In the genomic region with DNA sequence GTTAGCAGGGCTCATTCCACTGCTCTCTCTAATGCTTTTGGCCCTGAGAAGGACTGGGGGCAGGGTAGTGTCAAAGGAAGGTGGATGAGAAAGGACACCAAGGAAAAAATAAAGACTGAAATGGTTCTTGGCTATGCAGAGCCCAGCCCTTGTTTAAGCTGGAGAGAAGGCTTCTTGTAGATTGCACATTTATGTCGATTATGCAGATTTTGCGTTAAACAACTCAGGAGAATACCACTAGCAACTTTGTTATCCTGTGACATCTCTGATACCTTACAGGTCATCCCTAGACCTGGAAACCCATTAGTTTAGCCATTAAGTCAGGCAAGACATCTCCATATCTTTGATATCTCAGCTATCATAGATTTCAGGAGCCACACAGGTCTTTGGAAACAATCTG, we compare ENCODE assay signal across 21 cellular contexts. TPM values are rescaled to one million over a fixed set of nuclear protein-coding genes. Genes with fewer than 3 reads are reported as not detected.
DNase-seq lines count a peak whose midpoint lies in the region; ATAC-seq and TF ChIP-seq lines count a peak whose summit lies in the region.
"Had no signal": no experiment of that assay in that cellular context is flagged by ENCODE, and none has a peak within 500 bp of the region (broad histone marks: within the 10 kb centered on the region; RNA-seq: fewer than 3 reads in every experiment).

No MANE protein-coding gene starts in this region.

- no peak overlapping the region for H3K18ac ChIP-seq in mesendoderm (ENCODE audit: low read length)

- WGBS in mesendoderm (ENCODE audit: extremely low coverage, insufficient coverage, low lambda C conversion rate), result no CpG with 5 or more reads among the region's 2 CpGs

- no peak overlapping the region for H2BK15ac ChIP-seq in mesendoderm (replicated peaks; ENCODE audit: low read depth)

- no TSS peak for BruUV-seq in Panc1 (replicated peaks; lab: Mats Ljungman, UMichigan)

- H3K4me3 ChIP-seq in Panc1 (ENCODE audit: low read depth in 2 of 2, low read length in 2 of 2) (no peak overlapping the region), mesendoderm (ENCODE audit: low read length) (no peak overlapping the region), breast epithelium (no peak overlapping the region)
- H3K4me3 ChIP-seq: PC-9 had no signal

- ATAC-seq in activated T-cell treated with anti-CD3 and anti-CD28 coated beads, Interleukin-2, amount 50 U/mL, for 72 hours (replicated peaks in 1 of 2), result no peak
- ATAC-seq in GM19452 (IDR thresholded peaks at IDR 0.05; ENCODE audit: unreplicated experiment) (peak; percentile 21), Panc1 (peak; percentile 31; the same call in 1 of the 2 replicates)

- H3K27ac ChIP-seq in Panc1 (ENCODE audit: low read length), result no peak overlapping the region
- no peak overlapping the region for H3K27ac ChIP-seq in mesendoderm (ENCODE audit: low read depth, low read length)
- H3K27ac ChIP-seq in breast epithelium, result no peak overlapping the region
- H3K27ac ChIP-seq: PC-9, RWPE1 had no signal

- no peak overlapping the region for H3K23ac ChIP-seq in mesendoderm (ENCODE audit: low read length)

- H3K27ac Mint-ChIP-seq in activated T-cell treated with anti-CD3 and anti-CD28 coated beads, Interleukin-2, amount 50 U/mL, for 72 hours, result peak overlapping the region; percentile 13

- H3K36me3 ChIP-seq in Panc1 (ENCODE audit: control insufficient read depth, insufficient read depth, low read length) (no peaks in the 10 kb centered on the region), mesendoderm (ENCODE audit: control insufficient read depth, insufficient read depth, low read length) (no peaks in the 10 kb centered on the region), breast epithelium (no peaks in the 10 kb centered on the region)

- no peak for TF ChIP-seq POLR2A in breast epithelium (IDR thresholded peaks at IDR 0.05)

- H4K5ac ChIP-seq in mesendoderm (ENCODE audit: low read length), result no peak overlapping the region

- H4K8ac ChIP-seq in mesendoderm (ENCODE audit: low read depth, low read length), result no peak overlapping the region

- H3K4ac ChIP-seq in mesendoderm (ENCODE audit: low read depth, low read length), result no peak overlapping the region

- peaks cover 49% of the 10 kb centered on the region for H3K4me1 Mint-ChIP-seq in activated T-cell treated with anti-CD3 and anti-CD28 coated beads, Interleukin-2, amount 50 U/mL, for 72 hours (ENCODE audit: low read depth)

- H3K27me3 Mint-ChIP-seq in activated T-cell treated with anti-CD3 and anti-CD28 coated beads, Interleukin-2, amount 50 U/mL, for 72 hours (ENCODE audit: low read depth), result peaks cover 45% of the 10 kb centered on the region

- H3K4me2 ChIP-seq in mesendoderm (ENCODE audit: low read length), result no peak overlapping the region
- H3K4me2 ChIP-seq: PC-9 had no signal

- H3K4me3 Mint-ChIP-seq in activated T-cell treated with anti-CD3 and anti-CD28 coated beads, Interleukin-2, amount 50 U/mL, for 72 hours, result peak overlapping the region; percentile 51 to 63
- H3K4me3 Mint-ChIP-seq: CD4-positive, CD25-positive, alpha-beta regulatory T cell had no signal

- H3K79me1 ChIP-seq in mesendoderm (ENCODE audit: low read length), result no peaks in the 10 kb centered on the region

- H3K9me3 ChIP-seq in Panc1 (ENCODE audit: control insufficient read depth, insufficient read depth, low read depth, low read length) (no peaks in the 10 kb centered on the region), breast epithelium (no peaks in the 10 kb centered on the region)

- H3K36me3 Mint-ChIP-seq in activated T-cell treated with anti-CD3 and anti-CD28 coated beads, Interleukin-2, amount 50 U/mL, for 72 hours (ENCODE audit: insufficient read depth in 2 of 2), result no peaks in the 10 kb centered on the region
- H3K36me3 Mint-ChIP-seq: CD4-positive, CD25-positive, alpha-beta regulatory T cell had no signal

- DNase-seq in activated T-cell treated with anti-CD3 and anti-CD28 coated beads, Interleukin-2, amount 50 U/mL, for 72 hours, result no peak
- DNase-seq in activated T-cell treated with anti-CD3 and anti-CD28 coated beads, Interleukin-2, amount 50 U/mL, for 1 hour, result no peak
- no peak for DNase-seq in Panc1 (ENCODE audit: low read depth, low spot score)
- DNase-seq in mesendoderm, result peak; percentile 8
- DNase-seq in stimulated activated naive CD4-positive, alpha-beta T cell treated with Interleukin-2 at 50 U/mL for 16 hours (lab: John Stamatoyannopoulos, UW), result no peak
- DNase-seq in breast epithelium (ENCODE audit: low spot score in 2 of 2), result no peak
- DNase-seq: EL, GF-D8, H7, KG1, NCI-H1092 treated with DMSO at 0.1 percent for 48 hours, NCI-H1436 treated with DMSO at 0.1 percent for 48 hours, NCI-H1930, NCI-H510A, NCI-H748 treated with DMSO at 0.1 percent for 48 hours, PC-9, SHP77 treated with DMSO at 0.1 percent for 48 hours had no signal

- intact Hi-C loops in Panc1 (cut with micrococcal nuclease; ENCODE audit: unreplicated experiment), result no loop called here
- intact Hi-C loops in breast epithelium (cut with DNase I; ENCODE audit: low total_unique reads), result no loop called here

- H3K4me1 ChIP-seq in Panc1 (ENCODE audit: control insufficient read depth, insufficient read depth, low read length), result no peaks in the 10 kb centered on the region
- no peaks in the 10 kb centered on the region for H3K4me1 ChIP-seq in mesendoderm (ENCODE audit: control insufficient read depth, low read depth, low read length)
- H3K4me1 ChIP-seq in breast epithelium, result no peaks in the 10 kb centered on the region

- TF ChIP-seq CTCF in Panc1 (IDR thresholded peaks at IDR 0.05) (no peak), breast epithelium (IDR thresholded peaks at IDR 0.05) (no peak)

- H3K79me2 ChIP-seq in mesendoderm (ENCODE audit: control insufficient read depth, insufficient read depth, low read length), result no peaks in the 10 kb centered on the region

- H3K9ac ChIP-seq in mesendoderm (ENCODE audit: low read length), result no peak overlapping the region

- H2BK120ac ChIP-seq in mesendoderm (ENCODE audit: low read depth, low read length), result no peak overlapping the region

- POLR2A ChIA-PET in Panc1 (lab: Charles Lee), result no interaction called here

- CTCF ChIA-PET in Panc1 (lab: Charles Lee), result no interaction called here

- no peak overlapping the region for H2BK5ac ChIP-seq in mesendoderm (ENCODE audit: low read length)

- no peak overlapping the region for H2AK5ac ChIP-seq in mesendoderm (ENCODE audit: low read length)

- no peak overlapping the region for H3K56ac ChIP-seq in mesendoderm (ENCODE audit: low read length)

- in situ Hi-C loops in Panc1 (cut with HindIII; ENCODE audit: low pct_unique_long_range_greater_than_20kb, low sequenced_read_pairs), result no loop called here

- peaks cover 17% of the 10 kb centered on the region for H3K27me3 ChIP-seq in Panc1 (ENCODE audit: control insufficient read depth, insufficient read depth, low read length)
- no peaks in the 10 kb centered on the region for H3K27me3 ChIP-seq in mesendoderm (ENCODE audit: insufficient read depth, low read length, poor library complexity)
- no peaks in the 10 kb centered on the region for H3K27me3 ChIP-seq in breast epithelium

- H3K9me3 Mint-ChIP-seq in activated T-cell treated with anti-CD3 and anti-CD28 coated beads, Interleukin-2, amount 50 U/mL, for 72 hours, result no peaks in the 10 kb centered on the region

RNA-seq across cellular contexts. Expression of gene IL17F, which starts 11.1 kb away (rescaled TPM):
- 10 to 100 TPM in 1 of 2 donors, under 1 TPM in 1; 0.50 to 12.3 TPM for total RNA-seq in activated T-cell treated with anti-CD3 and anti-CD28 coated beads, Interleukin-2, amount 50 U/mL, for 72 hours
- total RNA-seq in Panc1 (2021; ENCODE audit: unreplicated experiment) (not detected), breast epithelium (not detected)
- not detected for polyA plus RNA-seq in Panc1 (2012; ENCODE audit: insufficient read length)
- polyA plus RNA-seq in mesendoderm (2013, experiment 1 of 2), result not detected
- not detected for polyA plus RNA-seq in mesendoderm (2013, experiment 2 of 2)
- total RNA-seq: H7, PC-9 had no signal
- polyA plus RNA-seq: BJ had no signal

RNA-seq across cellular contexts. Expression of gene MCM3, which starts 29.1 kb away (rescaled TPM):
- total RNA-seq in activated T-cell treated with anti-CD3 and anti-CD28 coated beads, Interleukin-2, amount 50 U/mL, for 72 hours, result 100 to 1,000 TPM; 184 to 238 TPM
- total RNA-seq in Panc1 (2021; ENCODE audit: unreplicated experiment) (107 TPM), breast epithelium (10 to 100 TPM; 31.2 to 44.5 (median 43.3) TPM)
- polyA plus RNA-seq in Panc1 (2012; ENCODE audit: insufficient read length), result 60.2 TPM
- polyA plus RNA-seq in mesendoderm (2013, experiment 1 of 2), result 166 TPM
- polyA plus RNA-seq in mesendoderm (2013, experiment 2 of 2), result 164 TPM

Comparison
In these comparisons a context has a peak if more than half of its experiments do, and no peak if none do; other contexts are left out.
1. ATAC-seq: peak in GM19452 (single experiment) and Panc1 (single experiment); none in activated T-cell treated with anti-CD3 and anti-CD28 coated beads, Interleukin-2, amount 50 U/mL, for 72 hours (0 of 2).